ENCODE assay signal across 13 cellular contexts in genomic region chr9:135925496-135926133, GRCh38. TPM values are rescaled to one million over a fixed set of nuclear protein-coding genes. Genes with fewer than 3 reads are reported as not detected.
DNase-seq lines count a peak whose midpoint lies in the region; ATAC-seq, FAIRE-seq and TF ChIP-seq lines count a peak whose summit lies in the region.
"Had no signal": no experiment of that assay in that cellular context is flagged by ENCODE, and none has a peak within 500 bp of the region (broad histone marks: within the 10 kb centered on the region; RNA-seq: fewer than 3 reads in every experiment).

No MANE protein-coding gene starts in this region.

- H3K27ac Mint-ChIP-seq in CD14-positive monocyte (peak overlapping the region in 6 of 7 donors; percentile 61 to 86 (median 80)), astrocyte (ENCODE audit: unreplicated experiment) (no peak overlapping the region)
- H3K27ac Mint-ChIP-seq: nephron had no signal

- no peak overlapping the region for H2AFZ ChIP-seq in astrocyte (ENCODE audit: low read depth, low read length)

- H3K27me3 Mint-ChIP-seq in CD14-positive monocyte (ENCODE audit: low read depth in 3 of 3) (no peaks in the 10 kb centered on the region), astrocyte (ENCODE audit: low read depth, unreplicated experiment) (peaks cover 1% of the 10 kb centered on the region)

- no peak for FAIRE-seq in astrocyte (lab: Jason Lieb, UNC)
- FAIRE-seq: islet of Langerhans had no signal

- H3K36me3 Mint-ChIP-seq in CD14-positive monocyte (peaks cover 12 to 47% of the 10 kb centered on the region in 2 donors), astrocyte (ENCODE audit: low read depth, unreplicated experiment) (peaks cover 3% of the 10 kb centered on the region)

- TF ChIP-seq CTCF in CD14-positive monocyte (IDR thresholded peaks at IDR 0.05) (no peak), astrocyte (IDR thresholded peaks at IDR 0.05; ENCODE audit: insufficient read depth, low read depth, low read length) (no peak), sigmoid colon (IDR thresholded peaks at IDR 0.05) (no peak)

- H3K9me3 Mint-ChIP-seq in CD14-positive monocyte (peaks cover 0 to 3% (median 0%) of the 10 kb centered on the region in 7 donors), astrocyte (ENCODE audit: unreplicated experiment) (no peaks in the 10 kb centered on the region)
- H3K9me3 Mint-ChIP-seq: nephron had no signal

- peak; percentile 56 to 64 for ATAC-seq in activated CD4-positive, CD25-positive, alpha-beta regulatory T cell treated with anti-CD3 and anti-CD28 coated beads, Interleukin-2, amount 50 U/mL, for 24 hours
- ATAC-seq in GM21528 (IDR thresholded peaks at IDR 0.05; ENCODE audit: low FRiP score, unreplicated experiment) (no peak), HG03025 (IDR thresholded peaks at IDR 0.05; ENCODE audit: low FRiP score, unreplicated experiment) (no peak)

- H3K79me2 ChIP-seq in astrocyte (ENCODE audit: insufficient read depth, low read length) = no peaks in the 10 kb centered on the region

- intact Hi-C loops in CD14-positive monocyte (cut with micrococcal nuclease) = loop anchor here in 1 of 2 donors (2.0 kb wide), 1 partner anchor 17 kb away; no protein-coding TSS in a partner anchor
- intact Hi-C loops in sigmoid colon (cut with DNase I) = no loop called here

- H3K36me3 ChIP-seq in astrocyte (ENCODE audit: insufficient read depth, low read length) (no peaks in the 10 kb centered on the region), sigmoid colon (peaks cover 0 to 28% (median 4%) of the 10 kb centered on the region in 4 donors)

- no peak overlapping the region for H3K4me3 ChIP-seq in astrocyte (ENCODE audit: insufficient read depth, low read depth, low read length)
- no peak overlapping the region for H3K4me3 ChIP-seq in sigmoid colon

- peaks cover 17% of the 10 kb centered on the region for H4K20me1 ChIP-seq in astrocyte (ENCODE audit: insufficient read depth, low read length)

- peaks cover 16% of the 10 kb centered on the region for H3K4me1 ChIP-seq in astrocyte (ENCODE audit: insufficient read depth, low read length)
- peaks cover 0 to 3% (median 0%) of the 10 kb centered on the region in 4 donors for H3K4me1 ChIP-seq in sigmoid colon

- H3K9me3 ChIP-seq in astrocyte (ENCODE audit: insufficient read depth, low read depth, low read length) = no peaks in the 10 kb centered on the region
- H3K9me3 ChIP-seq in sigmoid colon = no peaks in the 10 kb centered on the region

- no peak overlapping the region for H3K9ac ChIP-seq in astrocyte (ENCODE audit: low read length)

- WGBS in sigmoid colon, 2 donors = 91 to 95% methylated on average over 19 of the region's 19 CpGs

- no peak for DNase-seq in CD14-positive monocyte (ENCODE audit: low spot score)
- peak; percentile 64 for DNase-seq in astrocyte (ENCODE audit: low read depth)
- DNase-seq in stimulated activated CD4-positive, alpha-beta T cell treated with anti-CD3 and anti-CD28 coated beads, Interleukin-1b, Interleukin-23, amount 100 ng/mL, for 24 hours (ENCODE audit: low read depth in 4 of 4, low spot score in 1 of 4) = peak; percentile 49 to 75 (median 60)
- DNase-seq in sigmoid colon = no peak
- DNase-seq in epidermal melanocyte (ENCODE audit: insufficient read length, low spot score) = no peak
- DNase-seq: AML-193, NCI-H1436 had no signal

- H3K27ac ChIP-seq in astrocyte (ENCODE audit: low read depth, low read length) (no peak overlapping the region), sigmoid colon (no peak overlapping the region)
- H3K27ac ChIP-seq: epithelial cell of prostate had no signal

- H3K4me2 ChIP-seq in astrocyte (ENCODE audit: low read length) = no peak overlapping the region

- TF ChIP-seq EP300 in sigmoid colon (IDR thresholded peaks at IDR 0.05) = no peak

- H3K4me3 Mint-ChIP-seq in CD14-positive monocyte (no peak overlapping the region), astrocyte (ENCODE audit: unreplicated experiment) (no peak overlapping the region)
- H3K4me3 Mint-ChIP-seq: nephron had no signal

- peaks cover 16% of the 10 kb centered on the region for H3K4me1 Mint-ChIP-seq in CD14-positive monocyte
- H3K4me1 Mint-ChIP-seq in astrocyte (ENCODE audit: low read depth, unreplicated experiment) = no peaks in the 10 kb centered on the region
- H3K4me1 Mint-ChIP-seq: nephron had no signal

- H3K27me3 ChIP-seq in astrocyte (ENCODE audit: insufficient read depth, low read length) (no peaks in the 10 kb centered on the region), sigmoid colon (no peaks in the 10 kb centered on the region)

- no peak for TF ChIP-seq POLR2A in sigmoid colon (IDR thresholded peaks at IDR 0.05)

RNA-seq across cellular contexts. Expression of gene CAMSAP1, which starts 18.3 kb away (rescaled TPM):
- polyA plus RNA-seq in CD14-positive monocyte = under 1 TPM; 0.71 to 0.75 TPM
- 27.3 and 34.8 TPM in 2 replicates for total RNA-seq in astrocyte
- 10 to 100 TPM; 19.4 to 37.7 (median 21.2) TPM for total RNA-seq in sigmoid colon
- polyA plus RNA-seq in sigmoid colon = 1 to 10 TPM; 2.3 to 6.1 (median 2.4) TPM

RNA-seq across cellular contexts. Expression of gene UBAC1, which starts 35.6 kb away (rescaled TPM):
- polyA plus RNA-seq in CD14-positive monocyte (10 to 100 TPM; 35.8 to 52.5 TPM), sigmoid colon (10 to 100 TPM; 60.8 to 76.3 (median 71.8) TPM)
- total RNA-seq in astrocyte (31.8 and 32.5 TPM in 2 replicates), sigmoid colon (10 to 100 TPM; 57.4 to 80.9 (median 67.3) TPM)

Comparison
In these comparisons a context has a peak if more than half of its experiments do, and no peak if none do; other contexts are left out.
1. DNase-seq: peak in astrocyte (single experiment) and stimulated activated CD4-positive, alpha-beta T cell treated with anti-CD3 and anti-CD28 coated beads, Interleukin-1b, Interleukin-23, amount 100 ng/mL, for 24 hours (4 of 4); none in CD14-positive monocyte (single experiment), sigmoid colon (single experiment) and epidermal melanocyte (single experiment).
2. ATAC-seq: peak in activated CD4-positive, CD25-positive, alpha-beta regulatory T cell treated with anti-CD3 and anti-CD28 coated beads, Interleukin-2, amount 50 U/mL, for 24 hours (2 of 2); none in GM21528 (single experiment) and HG03025 (single experiment).